In the genomic region with DNA sequence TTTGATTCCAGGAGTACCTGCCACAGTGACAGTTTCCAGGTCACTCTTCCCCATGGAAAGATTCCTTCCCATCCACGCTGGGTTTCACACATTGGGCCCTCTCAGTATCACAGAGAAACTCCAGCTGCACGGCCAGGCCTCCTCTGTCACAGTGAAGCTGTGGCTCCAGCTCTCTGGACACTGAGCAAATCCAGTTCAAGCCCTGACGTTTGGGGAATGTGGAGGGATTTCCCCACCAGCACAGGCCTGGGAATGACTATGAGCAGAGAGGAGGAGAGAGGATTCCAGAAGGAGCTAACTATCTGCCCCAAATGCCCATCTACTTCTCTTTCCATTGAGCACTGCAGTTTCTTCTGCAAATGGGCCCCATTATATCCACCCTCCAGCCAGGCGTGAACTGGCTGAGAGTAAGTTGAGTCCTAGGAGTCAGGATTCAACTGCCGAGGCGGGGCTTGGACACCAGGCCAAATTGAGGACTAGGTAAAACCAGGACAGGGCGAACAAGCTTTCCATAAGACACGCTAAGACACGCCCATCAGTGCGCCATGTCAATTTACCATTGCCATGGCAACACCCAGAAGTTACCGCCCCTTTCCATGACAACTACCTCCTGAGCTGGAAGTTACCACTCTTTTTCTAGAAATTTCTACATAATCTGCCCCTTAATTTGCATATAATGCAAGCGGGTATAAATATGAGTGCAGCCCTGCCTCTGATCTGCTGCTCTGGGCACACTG, we compare ENCODE assay signal across 23 cellular contexts. TPM values are rescaled to one million over a fixed set of nuclear protein-coding genes. Genes with fewer than 3 reads are reported as not detected.
DNase-seq lines count a peak whose midpoint lies in the region; ATAC-seq, FAIRE-seq and TF ChIP-seq lines count a peak whose summit lies in the region.
"Had no signal": no experiment of that assay in that cellular context is flagged by ENCODE, and none has a peak within 500 bp of the region (broad histone marks: within the 10 kb centered on the region; RNA-seq: fewer than 3 reads in every experiment).

No MANE protein-coding gene starts in this region.

- H4K5ac ChIP-seq in IMR-90 (ENCODE audit: low read depth, low read length) (no peak overlapping the region), H1 (ENCODE audit: insufficient read length, low read depth, low read length) (no peak overlapping the region)

- H3K18ac ChIP-seq in IMR-90 (ENCODE audit: low read depth, low read length): no peak overlapping the region
- no peak overlapping the region; the same call in 1 of the 2 replicates for H3K18ac ChIP-seq in H1 (ENCODE audit: extremely low read depth, low read length)

- intact Hi-C loops in IMR-90 (cut with micrococcal nuclease): no loop called here
- intact Hi-C loops in colonic mucosa (cut with DNase I): no loop called here

- H3K9me3 ChIP-seq in IMR-90 (ENCODE audit: control insufficient read depth, insufficient read depth, low read length) (no peaks in the 10 kb centered on the region), H1 (ENCODE audit: insufficient read depth in 2 of 2, low read depth in 1 of 2, low read length in 1 of 2) (no peaks in the 10 kb centered on the region), colonic mucosa (no peaks in the 10 kb centered on the region)
- H3K9me3 ChIP-seq: A549, SJSA1, upper lobe of left lung had no signal

- no peak for ATAC-seq in IMR-90 (ENCODE audit: low read depth)
- ATAC-seq: A549; activated CD8-positive, alpha-beta memory T cell treated with anti-CD3 and anti-CD28 coated beads, Interleukin-2, amount 10 ng/mL, durations not matched to agents 7 days and 5 days had no signal

- H3K56ac ChIP-seq in IMR-90 (ENCODE audit: extremely low read depth, insufficient read depth, low read length) (no peak overlapping the region), H1 (replicated peaks; ENCODE audit: insufficient read length, low read depth, low read length) (no peak overlapping the region)

- H4K20me1 ChIP-seq in IMR-90 (ENCODE audit: insufficient read depth, low read length) (peaks cover 4% of the 10 kb centered on the region; the same call in 1 of the 2 replicates), H1 (replicated peaks in 1 of 2; ENCODE audit: control insufficient read depth in 1 of 2, insufficient read depth in 2 of 2, low read length in 2 of 2) (no peaks in the 10 kb centered on the region)

- H2BK120ac ChIP-seq in IMR-90 (ENCODE audit: low read depth, low read length): no peak overlapping the region
- H2BK120ac ChIP-seq in H1 (replicated peaks; ENCODE audit: low read depth, low read length): no peak overlapping the region

- peaks cover 5% of the 10 kb centered on the region; the same call in 1 of the 2 replicates for H3K9me1 ChIP-seq in IMR-90 (ENCODE audit: insufficient read depth, low read length)

- no peak for TF ChIP-seq POLR2A in IMR-90 (IDR thresholded peaks at IDR 0.05; ENCODE audit: low read depth, low read length)
- no peak for TF ChIP-seq POLR2A in H1 (IDR thresholded peaks at IDR 0.05; ENCODE audit: control extremely low read depth in 1 of 2, low read depth in 2 of 2, low read length in 2 of 2)

- H4K91ac ChIP-seq in IMR-90 (ENCODE audit: insufficient read depth, low read depth, low read length) (no peak overlapping the region), H1 (replicated peaks; ENCODE audit: insufficient read length, low read length) (no peak overlapping the region)

- H3K27me3 Mint-ChIP-seq in mesothelial cell of epicardium (ENCODE audit: low read depth) (peaks cover 6% of the 10 kb centered on the region), progenitor cell of endocrine pancreas (peaks cover 9% of the 10 kb centered on the region)

- in situ Hi-C loops in IMR-90 (cut with MboI; ENCODE audit: low sequenced_read_pairs): no loop called here

- H3K4me3 ChIP-seq in IMR-90 (ENCODE audit: insufficient read depth, low read depth, low read length): no peak overlapping the region
- H3K4me3 ChIP-seq in H1 (ENCODE audit: extremely low read depth in 1 of 4, insufficient read depth in 2 of 4, low read depth in 3 of 4, low read length in 4 of 4): no peak overlapping the region
- no peak overlapping the region for H3K4me3 ChIP-seq in colonic mucosa
- H3K4me3 ChIP-seq: A549, SJSA1, skin epidermis, upper lobe of left lung had no signal

- TF ChIP-seq EP300 in H1 (IDR thresholded peaks at IDR 0.05; ENCODE audit: borderline replicate concordance in 1 of 2, low read depth in 2 of 2, low read length in 2 of 2): no peak

- H3K27ac Mint-ChIP-seq in mesothelial cell of epicardium (peak overlapping the region; percentile 11), progenitor cell of endocrine pancreas (no peak overlapping the region)
- H3K27ac Mint-ChIP-seq: activated CD8-positive, alpha-beta memory T cell treated with anti-CD3 and anti-CD28 coated beads, Interleukin-2, amount 10 ng/mL, durations not matched to agents 7 days and 5 days; dendritic cell treated with granulocyte-macrophage colony-stimulating factor and Interleukin-4, amounts not matched to agents 40 ng/mL and 50 ng/mL, for 4 days; T-helper 1 cell treated with Interleukin-12 subunit alpha and Interleukin-12 subunit beta and Interleukin-4 antibody, amounts not matched to agents 30 μg/mL and 1 μg/mL, for 36 hours had no signal

- TF ChIP-seq CTCF in IMR-90 (conservative IDR thresholded peaks at IDR 0.05; ENCODE audit: low read depth, low read length) (no peak), H1 (IDR thresholded peaks at IDR 0.05; ENCODE audit: control extremely low read depth in 1 of 3, insufficient read depth in 1 of 3, low read depth in 1 of 3, low read length in 3 of 3) (no peak), mesothelial cell of epicardium (IDR thresholded peaks at IDR 0.05; ENCODE audit: unreplicated experiment) (no peak), progenitor cell of endocrine pancreas (IDR thresholded peaks at IDR 0.05; ENCODE audit: unreplicated experiment) (no peak), GM10248 (IDR thresholded peaks at IDR 0.05; ENCODE audit: control extremely low read depth, extremely low read depth, low read depth, missing control alignments) (no peak), colonic mucosa (IDR thresholded peaks at IDR 0.05) (no peak)

- no peak overlapping the region for H3K23ac ChIP-seq in IMR-90 (ENCODE audit: low read depth, low read length)
- no peak overlapping the region for H3K23ac ChIP-seq in H1 (ENCODE audit: insufficient read length)

- H3K4ac ChIP-seq in IMR-90 (ENCODE audit: low read depth, low read length): no peak overlapping the region
- H3K4ac ChIP-seq in H1 (replicated peaks; ENCODE audit: insufficient read length, low read depth, low read length): no peak overlapping the region

- H3K79me1 ChIP-seq in IMR-90 (ENCODE audit: low read depth in 1 of 2, low read length in 2 of 2) (no peaks in the 10 kb centered on the region), H1 (ENCODE audit: low read depth, low read length) (no peaks in the 10 kb centered on the region)

- no peak overlapping the region for H2AK9ac ChIP-seq in IMR-90 (replicated peaks; ENCODE audit: low read depth, low read length, poor library complexity)

- H2BK20ac ChIP-seq in IMR-90 (ENCODE audit: low read depth, low read length): no peak overlapping the region
- no peak overlapping the region for H2BK20ac ChIP-seq in H1 (ENCODE audit: low read length)

- CTCF ChIA-PET in IMR-90 (lab: Yijun Ruan, JAX): no interaction called here
- CTCF ChIA-PET in H1 (lab: Charles Lee; ENCODE audit: partially characterized antibody): interaction anchor here (0.6 to 4.0 kb wide), 7 partner anchors 12 to 778 kb away, joined by 3 to 47 read pairs (median 4); no protein-coding TSS in a partner anchor
- CTCF ChIA-PET in GM10248 (lab: Yijun Ruan, JAX): interaction anchor here (0.9 to 17.7 kb wide), 5 partner anchors 11 to 158 kb away, joined by 3 to 323 read pairs (median 3); no protein-coding TSS in a partner anchor

- no peaks in the 10 kb centered on the region for H3K36me3 Mint-ChIP-seq in mesothelial cell of epicardium
- no peaks in the 10 kb centered on the region for H3K36me3 Mint-ChIP-seq in progenitor cell of endocrine pancreas (ENCODE audit: insufficient read depth)
- H3K36me3 Mint-ChIP-seq: activated CD8-positive, alpha-beta memory T cell treated with anti-CD3 and anti-CD28 coated beads, Interleukin-2, amount 10 ng/mL, durations not matched to agents 7 days and 5 days had no signal

- H2AK5ac ChIP-seq in IMR-90 (ENCODE audit: low read depth, low read length): no peak overlapping the region
- no peak overlapping the region for H2AK5ac ChIP-seq in H1 (ENCODE audit: low read depth, low read length)

- H2BK12ac ChIP-seq in H1 (ENCODE audit: low read depth, low read length): no peak overlapping the region

- no TSS peak for BruUV-seq in IMR-90 (replicated peaks; lab: Mats Ljungman, UMichigan)

- peaks cover under 1% of the 10 kb centered on the region; the same call in 1 of the 2 replicates for H3K23me2 ChIP-seq in H1 (ENCODE audit: low read depth, low read length)

- H3K27ac ChIP-seq in IMR-90 (ENCODE audit: insufficient read depth, low read length) (no peak overlapping the region), H1 (ENCODE audit: low read depth, low read length) (no peak overlapping the region), colonic mucosa (no peak overlapping the region)
- H3K27ac ChIP-seq: A549, SJSA1, skin epidermis, upper lobe of left lung had no signal

- no peak overlapping the region for H3K4me3 Mint-ChIP-seq in mesothelial cell of epicardium
- no peak overlapping the region for H3K4me3 Mint-ChIP-seq in progenitor cell of endocrine pancreas (ENCODE audit: low read depth)
- H3K4me3 Mint-ChIP-seq: activated CD8-positive, alpha-beta memory T cell treated with anti-CD3 and anti-CD28 coated beads, Interleukin-2, amount 10 ng/mL, durations not matched to agents 7 days and 5 days; dendritic cell treated with granulocyte-macrophage colony-stimulating factor and Interleukin-4, amounts not matched to agents 40 ng/mL and 50 ng/mL, for 4 days; T-helper 1 cell treated with Interleukin-12 subunit alpha and Interleukin-12 subunit beta and Interleukin-4 antibody, amounts not matched to agents 30 μg/mL and 1 μg/mL, for 36 hours had no signal

- H3K4me1 Mint-ChIP-seq in mesothelial cell of epicardium (peaks cover 38% of the 10 kb centered on the region), progenitor cell of endocrine pancreas (ENCODE audit: low read depth) (peaks cover 9% of the 10 kb centered on the region)

- no peak for FAIRE-seq in H1 (lab: Jason Lieb, UNC)
- FAIRE-seq: A549, endometrium, H54 had no signal

- peaks cover 15% of the 10 kb centered on the region for H3K27me3 ChIP-seq in IMR-90 (ENCODE audit: control insufficient read depth, insufficient read depth, low read length)
- H3K27me3 ChIP-seq in H1 (replicated peaks in 1 of 4; ENCODE audit: control insufficient read depth in 3 of 4, extremely low read depth in 1 of 4, insufficient read depth in 3 of 4, low read length in 3 of 4): no peaks in the 10 kb centered on the region; a peak in 2 of 7 replicates
- H3K27me3 ChIP-seq in colonic mucosa: no peaks in the 10 kb centered on the region
- H3K27me3 ChIP-seq: SJSA1, upper lobe of left lung had no signal

- no peak overlapping the region for H3K4me2 ChIP-seq in IMR-90 (ENCODE audit: low read depth, low read length)
- no peak overlapping the region for H3K4me2 ChIP-seq in H1 (ENCODE audit: insufficient read depth in 1 of 2, low read depth in 2 of 2, low read length in 2 of 2)
- H3K4me2 ChIP-seq: A549 had no signal

- H3K79me2 ChIP-seq in H1 (ENCODE audit: control insufficient read depth in 1 of 2, insufficient read depth in 2 of 2, low read length in 2 of 2): no peaks in the 10 kb centered on the region

- H3K9ac ChIP-seq in IMR-90 (ENCODE audit: low read depth, low read length) (no peak overlapping the region), H1 (replicated peaks in 1 of 4; ENCODE audit: extremely low read depth in 1 of 4, low read depth in 3 of 4, low read length in 3 of 4) (no peak overlapping the region), colonic mucosa (ENCODE audit: low read depth in 2 of 2, low read length in 2 of 2) (no peak overlapping the region)

- 93% methylated on average over 4 of the region's 12 CpGs; no CpG with 5 or more reads in 1 of the 2 experiments for WGBS in IMR-90 (ENCODE audit: extremely low coverage in 2 of 2, insufficient read length in 1 of 2), 2 experiments
- 82% methylated on average over 11 of the region's 12 CpGs; no CpG with 5 or more reads in 1 of the 2 experiments for WGBS in H1 (ENCODE audit: extremely low coverage in 1 of 2, insufficient coverage in 1 of 2, insufficient read length in 1 of 2, insufficient replicate concordance in 2 of 2, low coverage in 1 of 2, low lambda C conversion rate in 2 of 2, missing lambda C conversion rate in 1 of 2), 2 experiments

- H2AFZ ChIP-seq in IMR-90 (replicated peaks; ENCODE audit: low read length, poor library complexity) (peak overlapping the region; percentile 53), H1 (ENCODE audit: low read length) (peak overlapping the region; percentile 30)

- POLR2A ChIA-PET in IMR-90 (lab: Charles Lee; ENCODE audit: unreplicated experiment): no interaction called here
- POLR2A ChIA-PET in H1 (lab: Charles Lee; ENCODE audit: partially characterized antibody): interaction anchor here (0.6 to 1.6 kb wide), 4 partner anchors 10 to 89 kb away, joined by 3 read pairs; no protein-coding TSS in a partner anchor
- POLR2A ChIA-PET in GM10248 (lab: Yijun Ruan, JAX): no interaction called here

- no peak overlapping the region for H4K8ac ChIP-seq in IMR-90 (ENCODE audit: low read depth in 2 of 2, low read length in 2 of 2)
- H4K8ac ChIP-seq in H1 (ENCODE audit: extremely low read depth, insufficient read depth, low read length): no peak overlapping the region

- no peaks in the 10 kb centered on the region for H3K36me3 ChIP-seq in IMR-90 (ENCODE audit: control insufficient read depth, insufficient read depth, low read length)
- H3K36me3 ChIP-seq in H1 (ENCODE audit: control insufficient read depth in 2 of 4, insufficient read depth in 4 of 4, low read length in 3 of 4): no peaks in the 10 kb centered on the region
- no peaks in the 10 kb centered on the region for H3K36me3 ChIP-seq in colonic mucosa
- H3K36me3 ChIP-seq: SJSA1, upper lobe of left lung had no signal

- dilution Hi-C loops in IMR-90 (cut with HindIII; ENCODE audit: low sequenced_read_pairs, unreplicated experiment): no loop called here

- no peak for TF ChIP-seq RAD21 in IMR-90 (IDR thresholded peaks at IDR 0.05; ENCODE audit: low read length)
- no peak for TF ChIP-seq RAD21 in H1 (IDR thresholded peaks at IDR 0.05 in 1 of 2, conservative IDR thresholded peaks at IDR 0.05 in 1 of 2; ENCODE audit: low read depth in 2 of 2, low read length in 2 of 2)

- H3K14ac ChIP-seq in IMR-90 (replicated peaks; ENCODE audit: low read depth, low read length) (no peak overlapping the region), H1 (ENCODE audit: insufficient read length) (no peak overlapping the region)

- H2BK15ac ChIP-seq in IMR-90 (ENCODE audit: low read depth, low read length) (no peak overlapping the region), H1 (ENCODE audit: low read length) (0 out of 2 replicates have a peak overlapping the region, but pooled peaks have one; percentile 46)

- no peak overlapping the region for H2BK5ac ChIP-seq in IMR-90 (ENCODE audit: low read depth, low read length, poor library complexity, severe bottlenecking)
- H2BK5ac ChIP-seq in H1 (ENCODE audit: low read depth, low read length): no peak overlapping the region

- H3K4me1 ChIP-seq in IMR-90 (ENCODE audit: control insufficient read depth, insufficient read depth, low read length) (peaks cover 7% of the 10 kb centered on the region), H1 (replicated peaks in 1 of 4; ENCODE audit: control insufficient read depth in 3 of 4, insufficient read depth in 4 of 4, low read length in 3 of 4) (no peaks in the 10 kb centered on the region), colonic mucosa (no peaks in the 10 kb centered on the region)
- H3K4me1 ChIP-seq: A549 had no signal

- H3K9me3 Mint-ChIP-seq in mesothelial cell of epicardium: no peaks in the 10 kb centered on the region
- no peaks in the 10 kb centered on the region for H3K9me3 Mint-ChIP-seq in progenitor cell of endocrine pancreas (ENCODE audit: low read depth)
- H3K9me3 Mint-ChIP-seq: dendritic cell treated with granulocyte-macrophage colony-stimulating factor and Interleukin-4, amounts not matched to agents 40 ng/mL and 50 ng/mL, for 4 days; T-helper 1 cell treated with Interleukin-12 subunit alpha and Interleukin-12 subunit beta and Interleukin-4 antibody, amounts not matched to agents 30 μg/mL and 1 μg/mL, for 36 hours had no signal

- DNase-seq in NCI-H2227 (lab: John Stamatoyannopoulos, UW; ENCODE audit: unreplicated experiment) (peak; percentile 27), NCI-H2227 treated with DMSO at 0.1 percent for 48 hours (lab: John Stamatoyannopoulos, UW) (no peak), IMR-90 (no peak), H1 (ENCODE audit: low read depth in 1 of 2, low spot score in 2 of 2) (peak in 1 of 2 experiments; percentile 57), mesothelial cell of epicardium (ENCODE audit: low spot score in 2 of 2, unreplicated experiment in 2 of 2) (no peak), progenitor cell of endocrine pancreas (ENCODE audit: low spot score, unreplicated experiment) (no peak), GM10248 (ENCODE audit: extremely low spot score) (no peak), colonic mucosa (no peak)
- DNase-seq: activated CD8-positive, alpha-beta memory T cell treated with anti-CD3 and anti-CD28 coated beads, Interleukin-2, amount 10 ng/mL, durations not matched to agents 7 days and 5 days; activated naive CD4-positive, alpha-beta T cell treated with anti-CD3 and anti-CD28 coated beads, Interleukin-2, amount 50 U/mL, for 16 hours; anterior cingulate cortex; NCI-H2081 treated with DMSO at 0.1 percent for 48 hours; occipital lobe; stimulated activated CD4-positive, alpha-beta T cell treated with anti-CD3 and anti-CD28 coated beads, Interleukin-1b, Interleukin-23, amount 100 ng/mL, for 48 hours; upper lobe of left lung had no signal

RNA-seq across cellular contexts. Expression of a gene that starts 9.2 kb away (rescaled TPM):
- not detected in 2 replicates for total RNA-seq in IMR-90 (2012; rRNA removed)
- not detected in 2 replicates for polyA plus RNA-seq in IMR-90 (2012; rRNA removed)
- polyA plus RNA-seq in IMR-90 (2012; cell fraction: cytosol; rRNA removed): not detected in 2 replicates
- polyA plus RNA-seq in IMR-90 (2012; cell fraction: nucleus; rRNA removed; ENCODE audit: low replicate concordance): not detected in 2 replicates
- total RNA-seq in H1 (2021; fragmentation: NEBNext Ultra II Directional; extraction: Animal tissue kit (Norgen Biotek cat#: 25700)): not detected in 2 replicates
- not detected in 2 replicates for polyA plus RNA-seq in H1 (2011; rRNA removed)
- polyA plus RNA-seq in H1 (2011; cell fraction: cytosol; rRNA removed): not detected
- polyA plus RNA-seq in H1 (2011; cell fraction: nucleus; rRNA removed): 0.03 TPM
- polyA plus RNA-seq in H1 (2012, experiment 1 of 2): 0.05 TPM in 1 of 4 replicates, not detected in the others
- not detected for polyA plus RNA-seq in H1 (2012, experiment 2 of 2)
- polyA plus RNA-seq in H1 (2013, experiment 1 of 2): not detected
- polyA plus RNA-seq in H1 (2013, experiment 2 of 2): 0.02 TPM
- polyA minus RNA-seq in H1 (2011; rRNA and poly(A)+ RNA removed): 0.20 TPM in 1 of 2 replicates, not detected in the other
- not detected for polyA minus RNA-seq in H1 (2011; cell fraction: cytosol; rRNA and poly(A)+ RNA removed)
- not detected for polyA minus RNA-seq in H1 (2011; cell fraction: nucleus; rRNA and poly(A)+ RNA removed)
- total RNA-seq in mesothelial cell of epicardium: 0.09 TPM in 1 of 3 replicates, not detected in the others
- total RNA-seq in progenitor cell of endocrine pancreas: 0.07 and 0.10 TPM in 2 replicates
- 1 to 10 TPM; 4.7 to 7.8 TPM for total RNA-seq in colonic mucosa
- total RNA-seq: activated CD8-positive, alpha-beta memory T cell treated with anti-CD3 and anti-CD28 coated beads, Interleukin-2, amount 10 ng/mL, durations not matched to agents 7 days and 5 days; occipital lobe; renal cortical epithelial cell; SJSA1 had no signal
- polyA plus RNA-seq: A549 had no signal

RNA-seq across cellular contexts. Expression of a gene that starts 41.6 kb away (rescaled TPM):
- total RNA-seq in IMR-90 (2012; rRNA removed): under 0.01 and 0.18 TPM in 2 replicates
- 0.17 and 0.19 TPM in 2 replicates for polyA plus RNA-seq in IMR-90 (2012; rRNA removed)
- polyA plus RNA-seq in IMR-90 (2012; cell fraction: cytosol; rRNA removed): 0.14 and 0.22 TPM in 2 replicates
- polyA plus RNA-seq in IMR-90 (2012; cell fraction: nucleus; rRNA removed; ENCODE audit: low replicate concordance): 0.16 and 0.19 TPM in 2 replicates
- total RNA-seq in H1 (2021; fragmentation: NEBNext Ultra II Directional; extraction: Animal tissue kit (Norgen Biotek cat#: 25700)): 0.21 and 0.54 TPM in 2 replicates
- 2.4 TPM in 2 replicates for polyA plus RNA-seq in H1 (2011; rRNA removed)
- 2.1 TPM for polyA plus RNA-seq in H1 (2011; cell fraction: cytosol; rRNA removed)
- polyA plus RNA-seq in H1 (2011; cell fraction: nucleus; rRNA removed): 2.4 TPM
- 1.1 to 2.4 TPM (median 2.0 TPM) in 4 replicates for polyA plus RNA-seq in H1 (2012, experiment 1 of 2)
- polyA plus RNA-seq in H1 (2012, experiment 2 of 2): 2.1 TPM
- polyA plus RNA-seq in H1 (2013, experiment 1 of 2): 0.49 TPM
- polyA plus RNA-seq in H1 (2013, experiment 2 of 2): 0.61 TPM
- polyA minus RNA-seq in H1 (2011; rRNA and poly(A)+ RNA removed): 0.63 and 1.2 TPM in 2 replicates
- polyA minus RNA-seq in H1 (2011; cell fraction: cytosol; rRNA and poly(A)+ RNA removed): 1.5 TPM
- polyA minus RNA-seq in H1 (2011; cell fraction: nucleus; rRNA and poly(A)+ RNA removed): 0.60 TPM
- 0.38 to 0.47 TPM (median 0.45 TPM) in 3 replicates for total RNA-seq in mesothelial cell of epicardium
- not detected in 2 replicates for total RNA-seq in progenitor cell of endocrine pancreas
- total RNA-seq in colonic mucosa: 1 to 10 TPM; 2.9 to 4.5 TPM
- total RNA-seq: occipital lobe had no signal
